ENCODE assay signal across 10 cellular contexts in the genomic region with DNA sequence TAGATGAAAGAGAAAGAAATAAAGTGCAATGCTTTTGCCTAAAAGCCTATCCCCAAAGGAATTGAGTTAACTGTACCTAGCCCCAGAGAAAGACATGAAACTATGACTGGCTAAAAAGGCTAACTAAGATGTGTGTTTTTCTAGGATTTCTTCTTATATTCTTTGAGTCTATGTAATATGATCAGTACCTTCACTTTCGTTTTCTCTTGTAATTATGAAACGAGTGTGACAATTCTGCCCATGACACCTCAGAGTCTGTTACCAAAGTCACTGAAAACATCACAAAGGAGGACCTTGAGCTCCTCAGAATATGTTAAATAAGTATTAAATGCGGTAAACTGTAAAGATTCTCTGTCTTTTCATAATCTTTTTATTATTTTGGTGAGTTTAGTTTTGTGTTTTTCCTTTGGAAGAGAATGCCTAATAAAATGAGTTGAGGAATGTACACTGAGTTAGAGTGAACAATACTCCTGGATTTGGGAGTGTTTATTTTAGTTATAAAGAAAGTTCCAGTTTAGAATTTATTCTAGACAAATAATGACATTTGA.
A peak's percentile ranks its signal among the peaks of the same experiment; 100 is the strongest.
DNase-seq lines count a peak whose midpoint lies in the region; ATAC-seq, FAIRE-seq and TF ChIP-seq lines count a peak whose summit lies in the region.
"Had no signal": no experiment of that assay in that cellular context is flagged by ENCODE, and none has a peak within 500 bp of the region (broad histone marks: within the 10 kb centered on the region; RNA-seq: fewer than 3 reads in every experiment).

No MANE protein-coding gene starts in this region.

- H3K4me3 Mint-ChIP-seq in nephron progenitor cell (no peak overlapping the region), natural killer cell (no peak overlapping the region)

- H3K9me3 Mint-ChIP-seq in nephron progenitor cell = no peaks in the 10 kb centered on the region
- H3K9me3 Mint-ChIP-seq in natural killer cell = peaks cover 0 to 7% of the 10 kb centered on the region in 2 donors

- H3K27me3 ChIP-seq in PC-3 (ENCODE audit: low read length) = no peaks in the 10 kb centered on the region
- H3K27me3 ChIP-seq: right atrium auricular region had no signal

- CTCF ChIA-PET in PC-3 (lab: Charles Lee) = no interaction called here

- TF ChIP-seq CTCF in PC-3 (conservative IDR thresholded peaks at IDR 0.05; ENCODE audit: low read depth, low read length) (no peak), nephron progenitor cell (IDR thresholded peaks at IDR 0.05) (no peak), natural killer cell (IDR thresholded peaks at IDR 0.05) (no peak)

- peak overlapping the region; percentile 79 for H3K4me2 ChIP-seq in PC-3 (ENCODE audit: low read length)

- H3K27ac Mint-ChIP-seq in nephron progenitor cell = no peak overlapping the region
- H3K27ac Mint-ChIP-seq in natural killer cell = no peak overlapping the region

- no peaks in the 10 kb centered on the region for H3K9me3 ChIP-seq in PC-3 (ENCODE audit: low read length)
- H3K9me3 ChIP-seq: right atrium auricular region had no signal

- peak; percentile 61 for FAIRE-seq in A204.1 (lab: Jason Lieb, UNC)

- H3F3A ChIP-seq in PC-3 (ENCODE audit: low read length, unreplicated experiment) = no peaks in the 10 kb centered on the region

- no TSS peak for BruUV-seq in PC-3 (replicated peaks; lab: Mats Ljungman, UMichigan)

- no peaks in the 10 kb centered on the region for H3K9me2 ChIP-seq in PC-3 (replicated peaks; ENCODE audit: low read length)

- H3K4me1 Mint-ChIP-seq in nephron progenitor cell (no peaks in the 10 kb centered on the region), natural killer cell (no peaks in the 10 kb centered on the region)

- no peaks in the 10 kb centered on the region for H4K20me1 ChIP-seq in PC-3 (ENCODE audit: low read length)

- no peak overlapping the region for H3K27ac ChIP-seq in PC-3 (ENCODE audit: low read length)
- H3K27ac ChIP-seq: right atrium auricular region had no signal

- intact Hi-C loops in PC-3 (cut with micrococcal nuclease) (no loop called here), natural killer cell (cut with micrococcal nuclease) (no loop called here)

- H3K4me1 ChIP-seq in PC-3 (ENCODE audit: insufficient read depth, low read length) = no peaks in the 10 kb centered on the region
- H3K4me1 ChIP-seq: right atrium auricular region had no signal

- H3K27me3 Mint-ChIP-seq in nephron progenitor cell (ENCODE audit: low read depth, poor library complexity) (no peaks in the 10 kb centered on the region), natural killer cell (ENCODE audit: low read depth in 2 of 2) (no peaks in the 10 kb centered on the region)

- POLR2A ChIA-PET in PC-3 (lab: Charles Lee; ENCODE audit: unreplicated experiment) = no interaction called here

- H3K4me3 ChIP-seq in PC-3 (ENCODE audit: low read length) = peak overlapping the region; percentile 57
- H3K4me3 ChIP-seq: right atrium auricular region had no signal

- no peaks in the 10 kb centered on the region for H3K79me2 ChIP-seq in PC-3 (ENCODE audit: low read length)

- H3K36me3 Mint-ChIP-seq in nephron progenitor cell (ENCODE audit: low read depth) = no peaks in the 10 kb centered on the region
- H3K36me3 Mint-ChIP-seq in natural killer cell = no peaks in the 10 kb centered on the region

- H3K36me3 ChIP-seq in PC-3 (ENCODE audit: low read depth, low read length) = no peaks in the 10 kb centered on the region
- H3K36me3 ChIP-seq: right atrium auricular region had no signal

- no peak overlapping the region for H3K9ac ChIP-seq in PC-3 (ENCODE audit: low read length)

- peak overlapping the region; percentile 59 for H2AFZ ChIP-seq in PC-3 (ENCODE audit: low read length)

- peak; percentile 91 for ATAC-seq in GM19023 (IDR thresholded peaks at IDR 0.05; ENCODE audit: unreplicated experiment)
- peak; percentile 98 for ATAC-seq in HG02938 (IDR thresholded peaks at IDR 0.05; ENCODE audit: unreplicated experiment)
- no peak for ATAC-seq in PC-3
- ATAC-seq in natural killer cell = no peak

- no peak for DNase-seq in PC-3
- no peak for DNase-seq in nephron progenitor cell
- no peak for DNase-seq in natural killer cell
- no peak for DNase-seq in DMS53 (lab: John Stamatoyannopoulos, UW)
- no peak for DNase-seq in activated CD4-positive, alpha-beta T cell treated with anti-CD3 and anti-CD28 coated beads, Interleukin-2, amount 50 U/mL, for 48 hours
- DNase-seq: activated CD8-positive, alpha-beta memory T cell treated with anti-CD3 and anti-CD28 coated beads, Interleukin-2, amount 50 U/mL, for 4 hours had no signal

Comparison
In these comparisons a context has a peak if more than half of its experiments do, and no peak if none do; other contexts are left out.
1. ATAC-seq: peak in GM19023 (single experiment) and HG02938 (single experiment); none in PC-3 (single experiment) and natural killer cell (0 of 3).